Comparison of ENCODE assay signal across 8 cellular contexts in the genomic region with DNA sequence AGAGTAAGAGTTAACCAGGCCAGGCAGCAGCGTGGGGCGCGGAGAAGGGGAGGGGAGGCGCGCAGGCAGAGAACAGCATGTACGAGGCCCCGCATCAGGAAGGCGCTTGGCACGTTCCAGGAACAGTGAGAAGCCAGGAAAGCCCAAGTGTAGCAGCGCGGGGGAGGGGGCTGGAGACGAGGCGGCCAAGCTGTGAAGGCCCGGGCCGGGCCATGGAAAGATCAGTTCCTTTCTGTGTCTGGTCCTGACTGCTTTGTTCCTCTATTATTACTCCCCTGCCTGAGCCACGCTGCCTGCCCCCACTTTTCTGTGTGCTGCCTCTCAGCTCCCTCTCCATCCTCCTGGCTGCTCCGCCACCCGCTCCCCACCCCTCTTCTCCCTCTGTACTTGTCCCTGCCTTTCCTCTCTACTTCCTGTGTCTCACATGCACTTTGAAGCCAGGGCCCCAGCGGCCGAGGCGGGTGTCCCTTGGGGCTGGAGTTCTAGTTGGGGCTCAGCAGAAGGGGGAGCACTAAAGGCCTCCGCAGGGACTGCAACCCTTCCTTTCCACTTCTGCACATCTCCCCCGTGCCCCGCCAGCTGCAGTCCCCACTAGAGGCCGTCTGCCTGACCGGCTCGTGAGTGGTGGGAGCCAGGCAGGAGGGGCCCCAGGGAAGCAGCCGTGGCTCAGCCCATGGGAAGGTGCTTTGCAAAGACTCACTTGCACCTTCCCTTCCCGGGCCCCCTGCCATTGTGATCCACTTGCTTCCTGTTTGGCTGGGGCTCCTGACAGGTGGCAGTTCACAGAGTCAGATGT.
DNase-seq lines count a peak whose midpoint lies in the region; ATAC-seq and TF ChIP-seq lines count a peak whose summit lies in the region.

No MANE protein-coding gene starts in this region.

- peaks cover 6% of the 10 kb centered on the region for H3K4me1 Mint-ChIP-seq in activated T-helper 1 cell treated with anti-CD3 and anti-CD28 coated beads, Interleukin-12 subunit alpha, Interleukin-12 subunit beta, Interleukin-2, Interleukin-4 antibody, amounts not matched to agents 30 ng/mL and 10 ng/mL and 1 ng/mL, durations not matched to agents 14 hours and 24 hours and 36 hours (ENCODE audit: low read depth)

- no peaks in the 10 kb centered on the region for H3K79me1 ChIP-seq in neuronal stem cell (ENCODE audit: low read depth, low read length)

- TF ChIP-seq CTCF in Peyer's patch (IDR thresholded peaks at IDR 0.05) = no peak
- TF ChIP-seq CTCF in gastroesophageal sphincter (IDR thresholded peaks at IDR 0.05) = peak in 3 of 4 experiments; percentile 26 to 32 (median 29)

- peaks cover 0 to 45% (median 15%) of the 10 kb centered on the region in 11 experiments; a peak in 14 of 22 replicates for H4K20me1 ChIP-seq in BLaER1 treated with 17β-estradiol and CSF1 and Interleukin-3, amounts not matched to agents 10 nM and 100 nM

- H3K9me3 Mint-ChIP-seq in activated T-helper 1 cell treated with anti-CD3 and anti-CD28 coated beads, Interleukin-12 subunit alpha, Interleukin-12 subunit beta, Interleukin-2, Interleukin-4 antibody, amounts not matched to agents 30 ng/mL and 10 ng/mL and 1 ng/mL, durations not matched to agents 14 hours and 24 hours and 36 hours = no peaks in the 10 kb centered on the region

- H3K9ac ChIP-seq in BLaER1 treated with 17β-estradiol and CSF1 and Interleukin-3, amounts not matched to agents 10 nM and 100 nM = peak overlapping the region in 8 of 11 experiments; percentile 41 to 72 (median 62); a peak in 17 of 22 replicates
- H3K9ac ChIP-seq in neuronal stem cell (ENCODE audit: low read depth, low read length, poor library complexity) = peak overlapping the region; percentile 46

- H3K27ac ChIP-seq in BLaER1 treated with 17β-estradiol and CSF1 and Interleukin-3, amounts not matched to agents 10 nM and 100 nM = peak overlapping the region in 8 of 11 experiments; percentile 35 to 72 (median 64); a peak in 16 of 22 replicates
- H3K27ac ChIP-seq in Peyer's patch (peak overlapping the region; percentile 57 to 82 (median 71)), gastroesophageal sphincter (peak overlapping the region; percentile 68 to 94 (median 90)), neuronal stem cell (replicated peaks; ENCODE audit: low read length) (peak overlapping the region; percentile 23)

- peak overlapping the region; percentile 99 for H2AFZ ChIP-seq in neuronal stem cell (ENCODE audit: low read length)

- H3K4me2 ChIP-seq in BLaER1 treated with 17β-estradiol and CSF1 and Interleukin-3, amounts not matched to agents 10 nM and 100 nM = peak overlapping the region; percentile 77 to 93 (median 83)
- H3K4me2 ChIP-seq in neuronal stem cell (ENCODE audit: insufficient read depth, low read length, poor library complexity, severe bottlenecking) = no peak overlapping the region

- H3K27me3 Mint-ChIP-seq in activated T-helper 1 cell treated with anti-CD3 and anti-CD28 coated beads, Interleukin-12 subunit alpha, Interleukin-12 subunit beta, Interleukin-2, Interleukin-4 antibody, amounts not matched to agents 30 ng/mL and 10 ng/mL and 1 ng/mL, durations not matched to agents 14 hours and 24 hours and 36 hours (ENCODE audit: insufficient read depth) = no peaks in the 10 kb centered on the region

- DNase-seq in Peyer's patch (peak; percentile 21 to 70 (median 64)), neuronal stem cell (ENCODE audit: low spot score) (peak; percentile 41), T1000 (lab: John Stamatoyannopoulos, UW) (no peak), NCI-H774 (lab: John Stamatoyannopoulos, UW) (no peak)
- no peak for DNase-seq in activated T-helper 1 cell treated with anti-CD3 and anti-CD28 coated beads, Interleukin-12 subunit alpha, Interleukin-12 subunit beta, Interleukin-2, Interleukin-4 antibody, amounts not matched to agents 30 ng/mL and 10 ng/mL and 1 ng/mL, durations not matched to agents 14 hours and 24 hours and 36 hours (ENCODE audit: low spot score)

- peak overlapping the region; percentile 53 for H2BK12ac ChIP-seq in neuronal stem cell (ENCODE audit: low read length)

- peak overlapping the region in 7 of 10 experiments; percentile 1 to 42 (median 18); a peak in 7 of 20 replicates for H3K4me3 ChIP-seq in BLaER1 treated with 17β-estradiol and CSF1 and Interleukin-3, amounts not matched to agents 10 nM and 100 nM
- peak overlapping the region in 1 of 4 donors; percentile 8 for H3K4me3 ChIP-seq in Peyer's patch
- peak overlapping the region in 1 of 2 donors; percentile 34 for H3K4me3 ChIP-seq in gastroesophageal sphincter
- peak overlapping the region in 1 of 2 donors; percentile 21 for H3K4me3 ChIP-seq in neuronal stem cell (ENCODE audit: low read length in 2 of 2)

- no peak overlapping the region for H2AK5ac ChIP-seq in neuronal stem cell (ENCODE audit: low read depth, low read length)

- ATAC-seq in gastroesophageal sphincter (peak; percentile 96), GM21737 (IDR thresholded peaks at IDR 0.05; ENCODE audit: unreplicated experiment) (no peak)

- no peak overlapping the region for H3K23ac ChIP-seq in neuronal stem cell (ENCODE audit: low read depth, low read length, poor library complexity)

- peak overlapping the region; percentile 2 for H2BK15ac ChIP-seq in neuronal stem cell (ENCODE audit: low read length)

- no peak overlapping the region for H2BK120ac ChIP-seq in neuronal stem cell (ENCODE audit: low read depth, low read length)

- H2BK5ac ChIP-seq in neuronal stem cell (ENCODE audit: low read length) = no peak overlapping the region

- peak overlapping the region; percentile 82 for H3K18ac ChIP-seq in neuronal stem cell (ENCODE audit: low read length)

- no peaks in the 10 kb centered on the region for H3K36me3 Mint-ChIP-seq in activated T-helper 1 cell treated with anti-CD3 and anti-CD28 coated beads, Interleukin-12 subunit alpha, Interleukin-12 subunit beta, Interleukin-2, Interleukin-4 antibody, amounts not matched to agents 30 ng/mL and 10 ng/mL and 1 ng/mL, durations not matched to agents 14 hours and 24 hours and 36 hours (ENCODE audit: low read depth)

- peaks cover 0 to 9% (median 0%) of the 10 kb centered on the region in 11 experiments; a peak in 1 of 22 replicates for H3K27me3 ChIP-seq in BLaER1 treated with 17β-estradiol and CSF1 and Interleukin-3, amounts not matched to agents 10 nM and 100 nM
- no peaks in the 10 kb centered on the region for H3K27me3 ChIP-seq in Peyer's patch
- H3K27me3 ChIP-seq in gastroesophageal sphincter = no peaks in the 10 kb centered on the region
- H3K27me3 ChIP-seq in neuronal stem cell (ENCODE audit: control insufficient read depth in 3 of 3, insufficient read depth in 3 of 3, low read depth in 1 of 3, low read length in 3 of 3) = no peaks in the 10 kb centered on the region

- H3K27ac Mint-ChIP-seq in activated T-helper 1 cell treated with anti-CD3 and anti-CD28 coated beads, Interleukin-12 subunit alpha, Interleukin-12 subunit beta, Interleukin-2, Interleukin-4 antibody, amounts not matched to agents 30 ng/mL and 10 ng/mL and 1 ng/mL, durations not matched to agents 14 hours and 24 hours and 36 hours = no peak overlapping the region

- H4K8ac ChIP-seq in neuronal stem cell (ENCODE audit: low read depth, low read length) = no peak overlapping the region

- no peak overlapping the region for H3K4me3 Mint-ChIP-seq in activated T-helper 1 cell treated with anti-CD3 and anti-CD28 coated beads, Interleukin-12 subunit alpha, Interleukin-12 subunit beta, Interleukin-2, Interleukin-4 antibody, amounts not matched to agents 30 ng/mL and 10 ng/mL and 1 ng/mL, durations not matched to agents 14 hours and 24 hours and 36 hours

- no peak overlapping the region for H3K14ac ChIP-seq in neuronal stem cell (ENCODE audit: low read length)

- TF ChIP-seq POLR2A in Peyer's patch (IDR thresholded peaks at IDR 0.05) (no peak), gastroesophageal sphincter (IDR thresholded peaks at IDR 0.05) (peak in 1 of 2 donors; percentile 28)

- no peak overlapping the region for H3K4ac ChIP-seq in neuronal stem cell (ENCODE audit: low read length)

- H4K91ac ChIP-seq in neuronal stem cell (ENCODE audit: low read depth, low read length, poor library complexity) = no peak overlapping the region

- WGBS in gastroesophageal sphincter (ENCODE audit: low coverage in 1 of 2), 2 donors = 0 to 7% methylated on average over 2 to 15 of the region's 29 CpGs
- no CpG with 5 or more reads among the region's 29 CpGs for WGBS in neuronal stem cell (ENCODE audit: extremely low coverage in 2 of 2, insufficient read length in 2 of 2, insufficient replicate concordance in 1 of 2), 2 donors

- peaks cover 27 to 94% (median 68%) of the 10 kb centered on the region in 10 experiments for H3K4me1 ChIP-seq in BLaER1 treated with 17β-estradiol and CSF1 and Interleukin-3, amounts not matched to agents 10 nM and 100 nM
- H3K4me1 ChIP-seq in Peyer's patch (peaks cover 0 to 22% (median 0%) of the 10 kb centered on the region in 4 donors), gastroesophageal sphincter (peaks cover 3 to 63% (median 28%) of the 10 kb centered on the region in 3 donors), neuronal stem cell (ENCODE audit: control insufficient read depth in 2 of 2, insufficient read depth in 1 of 2, low read depth in 1 of 2, low read length in 2 of 2) (peaks cover 14 to 15% of the 10 kb centered on the region in 2 donors)

- intact Hi-C loops in activated T-helper 1 cell treated with anti-CD3 and anti-CD28 coated beads, Interleukin-12 subunit alpha, Interleukin-12 subunit beta, Interleukin-2, Interleukin-4 antibody, amounts not matched to agents 30 ng/mL and 10 ng/mL and 1 ng/mL, durations not matched to agents 14 hours and 24 hours and 36 hours (cut with micrococcal nuclease) = no loop called here

- TF ChIP-seq EP300 in gastroesophageal sphincter (IDR thresholded peaks at IDR 0.05) = no peak

- no peaks in the 10 kb centered on the region for H3K9me3 ChIP-seq in BLaER1 treated with 17β-estradiol and CSF1 and Interleukin-3, amounts not matched to agents 10 nM and 100 nM (replicated peaks in 1 of 11)
- no peaks in the 10 kb centered on the region for H3K9me3 ChIP-seq in Peyer's patch
- no peaks in the 10 kb centered on the region for H3K9me3 ChIP-seq in gastroesophageal sphincter
- H3K9me3 ChIP-seq in neuronal stem cell (replicated peaks in 1 of 2; ENCODE audit: control insufficient read depth in 2 of 2, insufficient read depth in 1 of 2, low read depth in 1 of 2, low read length in 2 of 2) = no peaks in the 10 kb centered on the region

- peaks cover 0 to 8% (median 0%) of the 10 kb centered on the region in 11 experiments; a peak in 4 of 22 replicates for H3K36me3 ChIP-seq in BLaER1 treated with 17β-estradiol and CSF1 and Interleukin-3, amounts not matched to agents 10 nM and 100 nM
- H3K36me3 ChIP-seq in Peyer's patch = peaks cover 0 to 9% (median 0%) of the 10 kb centered on the region in 3 donors
- peaks cover 0 to 48% of the 10 kb centered on the region in 2 donors for H3K36me3 ChIP-seq in gastroesophageal sphincter
- peaks cover 0 to 3% of the 10 kb centered on the region in 2 donors for H3K36me3 ChIP-seq in neuronal stem cell (replicated peaks in 1 of 2; ENCODE audit: control insufficient read depth in 2 of 2, insufficient read depth in 2 of 2, low read length in 2 of 2)

Comparison
In these comparisons a context has a peak if more than half of its experiments do, and no peak if none do; other contexts are left out.
1. H3K27ac ChIP-seq: peak in every context shown above with its lines; median percentile 90 in gastroesophageal sphincter; 71 in Peyer's patch; 64 in BLaER1 treated with 17β-estradiol and CSF1 and Interleukin-3, amounts not matched to agents 10 nM and 100 nM; 23 in neuronal stem cell.
2. DNase-seq: peak in Peyer's patch (3 of 3) and neuronal stem cell (single experiment); none in T1000 (single experiment), NCI-H774 (single experiment) and activated T-helper 1 cell treated with anti-CD3 and anti-CD28 coated beads, Interleukin-12 subunit alpha, Interleukin-12 subunit beta, Interleukin-2, Interleukin-4 antibody, amounts not matched to agents 30 ng/mL and 10 ng/mL and 1 ng/mL, durations not matched to agents 14 hours and 24 hours and 36 hours (single experiment).
3. CTCF ChIP-seq: peak in gastroesophageal sphincter (3 of 4); none in Peyer's patch (0 of 6).